Comparison of ENCODE assay signal across 26 cellular contexts in genomic region chr3:112362221-112362620, GRCh38. TPM values are rescaled to one million over a fixed set of nuclear protein-coding genes. Genes with fewer than 3 reads are reported as not detected.
DNase-seq lines count a peak whose midpoint lies in the region; ATAC-seq, FAIRE-seq and TF ChIP-seq lines count a peak whose summit lies in the region.
"Had no signal": no experiment of that assay in that cellular context is flagged by ENCODE, and none has a peak within 500 bp of the region (broad histone marks: within the 10 kb centered on the region; RNA-seq: fewer than 3 reads in every experiment).

No MANE protein-coding gene starts in this region.

- H3K4me1 ChIP-seq in ascending aorta, result peaks cover 8 to 52% of the 10 kb centered on the region in 2 donors
- peaks cover 43% of the 10 kb centered on the region for H3K4me1 ChIP-seq in GM12878 (ENCODE audit: control insufficient read depth, insufficient read depth, low read length)
- H3K4me1 ChIP-seq in right cardiac atrium (ENCODE audit: control insufficient read depth, insufficient read depth, low read length), result peaks cover 5% of the 10 kb centered on the region
- peaks cover 34 to 83% of the 10 kb centered on the region in 2 donors for H3K4me1 ChIP-seq in thoracic aorta (ENCODE audit: control insufficient read depth in 1 of 2, low read depth in 2 of 2)
- H3K4me1 ChIP-seq: SJSA1 had no signal

- H3K4me3 ChIP-seq in ascending aorta (no peak overlapping the region), GM12878 (no peak overlapping the region), right cardiac atrium (ENCODE audit: low read length) (peak overlapping the region; percentile 41), thoracic aorta (no peak overlapping the region)
- H3K4me3 ChIP-seq: GM23338, SJSA1 had no signal

- H4K20me1 ChIP-seq in GM12878 (ENCODE audit: control insufficient read depth, insufficient read depth), result no peaks in the 10 kb centered on the region

- in situ Hi-C loops in GM12878 (cut with MboI), result no loop called here

- no peak for TF ChIP-seq EP300 in GM12878 (IDR thresholded peaks at IDR 0.05; ENCODE audit: borderline replicate concordance in 1 of 2, control insufficient read depth in 1 of 2, low read depth in 2 of 2, low read length in 2 of 2)

- H2AFZ ChIP-seq in GM12878 (ENCODE audit: control insufficient read depth, low read depth, low read length), result no peak overlapping the region
- H2AFZ ChIP-seq: GM23338 had no signal

- RAD21 ChIA-PET in GM12878 (lab: Charles Lee; ENCODE audit: unreplicated experiment), result interaction anchor here (0.7 to 4.9 kb wide), 7 partner anchors 11 to 251 kb away, joined by 3 to 43 read pairs (median 8); partner anchors contain the start of gene CD200

- peaks cover 0 to 10% of the 10 kb centered on the region in 2 donors for H3K36me3 ChIP-seq in ascending aorta
- H3K36me3 ChIP-seq in GM12878 (ENCODE audit: control insufficient read depth in 2 of 2, insufficient read depth in 2 of 2, low read length in 1 of 2), result peaks cover 0 to 18% of the 10 kb centered on the region in 2 experiments; a peak in 2 of 4 replicates
- H3K36me3 ChIP-seq in thoracic aorta, result no peaks in the 10 kb centered on the region
- H3K36me3 ChIP-seq: SJSA1 had no signal

- no peak for TF ChIP-seq CTCF in ascending aorta (IDR thresholded peaks at IDR 0.05)
- no peak for TF ChIP-seq CTCF in GM12878 (IDR thresholded peaks at IDR 0.05 in 2 of 3, conservative IDR thresholded peaks at IDR 0.05 in 1 of 3; ENCODE audit: control insufficient read depth in 2 of 3, extremely low read depth in 1 of 3, insufficient read depth in 1 of 3, low read depth in 3 of 3, low read length in 3 of 3)
- no peak for TF ChIP-seq CTCF in thoracic aorta (IDR thresholded peaks at IDR 0.05)

- no peak for TF ChIP-seq RAD21 in GM12878 (IDR thresholded peaks at IDR 0.05; ENCODE audit: insufficient read depth, low read depth, low read length)

- no peaks in the 10 kb centered on the region for H3K79me2 ChIP-seq in GM12878 (ENCODE audit: control insufficient read depth, insufficient read depth, low read length)

- H3K4me2 ChIP-seq in GM12878 (ENCODE audit: control insufficient read depth, insufficient read depth), result no peak overlapping the region
- H3K4me2 ChIP-seq: GM23338 had no signal

- H3K27ac ChIP-seq in ascending aorta, result peak overlapping the region; percentile 84 to 89
- H3K27ac ChIP-seq in GM12878 (ENCODE audit: control insufficient read depth, insufficient read depth), result no peak overlapping the region
- H3K27ac ChIP-seq in right cardiac atrium (ENCODE audit: low read length), result no peak overlapping the region
- H3K27ac ChIP-seq in thoracic aorta, result peak overlapping the region; percentile 81 to 87
- H3K27ac ChIP-seq: SJSA1 had no signal

- no peak for FAIRE-seq in GM12878 (lab: Jason Lieb, UNC)

- SMC1A ChIA-PET in GM12878 (lab: Charles Lee; ENCODE audit: uncharacterized antibody, unreplicated experiment), result interaction anchor here (0.6 to 6.7 kb wide), 9 partner anchors 9 to 251 kb away, joined by 3 to 99 read pairs (median 7); partner anchors contain the start of gene CD200

- H3K9ac ChIP-seq in GM12878 (ENCODE audit: control insufficient read depth, insufficient read depth, low read length), result no peak overlapping the region

- no peak for ATAC-seq in GM12878
- ATAC-seq in right cardiac atrium, result no peak
- no peak for ATAC-seq in thoracic aorta (ENCODE audit: insufficient number of reproducible peaks, low FRiP score, low read depth)
- ATAC-seq in HG03469 (IDR thresholded peaks at IDR 0.05; ENCODE audit: unreplicated experiment), result no peak
- no peak for ATAC-seq in GM21737 (IDR thresholded peaks at IDR 0.05; ENCODE audit: unreplicated experiment)
- no peak for ATAC-seq in HG03159 (IDR thresholded peaks at IDR 0.05; ENCODE audit: unreplicated experiment)
- ATAC-seq: GM23338, PC-3 had no signal

- POLR2A ChIA-PET in GM12878 (lab: Charles Lee), result interaction anchor here (0.8 to 2.7 kb wide), 5 partner anchors 11 to 77 kb away, joined by 4 to 12 read pairs (median 5); partner anchors contain the start of gene CD200

- no peaks in the 10 kb centered on the region for H3K27me3 ChIP-seq in ascending aorta
- no peaks in the 10 kb centered on the region for H3K27me3 ChIP-seq in GM12878 (replicated peaks in 1 of 2; ENCODE audit: control insufficient read depth in 2 of 2, insufficient read depth in 2 of 2, low read length in 1 of 2)
- no peaks in the 10 kb centered on the region for H3K27me3 ChIP-seq in right cardiac atrium (ENCODE audit: control insufficient read depth, insufficient read depth)
- H3K27me3 ChIP-seq in thoracic aorta (replicated peaks; ENCODE audit: insufficient read depth), result no peaks in the 10 kb centered on the region
- H3K27me3 ChIP-seq: SJSA1 had no signal

- H3K9me3 ChIP-seq in ascending aorta (no peaks in the 10 kb centered on the region), GM12878 (replicated peaks; ENCODE audit: control insufficient read depth, insufficient read depth, low read length) (no peaks in the 10 kb centered on the region), right cardiac atrium (ENCODE audit: control insufficient read depth, low read length) (no peaks in the 10 kb centered on the region), thoracic aorta (no peaks in the 10 kb centered on the region)
- H3K9me3 ChIP-seq: SJSA1 had no signal

- intact Hi-C loops in ascending aorta (cut with DNase I), result loop anchor here (5.0 kb wide), 1 partner anchor 50 kb away; no protein-coding TSS in a partner anchor
- intact Hi-C loops in GM12878 (cut with micrococcal nuclease; ENCODE audit: unreplicated experiment), result no loop called here
- intact Hi-C loops in right cardiac atrium (cut with DNase I), result no loop called here

- TF ChIP-seq POLR2A in GM12878 (IDR thresholded peaks at IDR 0.05; ENCODE audit: low read depth, low read length), result no peak

- TSS peak; percentile 22 for BruUV-seq in GM12878 (replicated peaks; lab: Mats Ljungman, UMichigan)

- CTCF ChIA-PET in GM12878 (lab: Yijun Ruan, JAX), result interaction anchor here (0.8 to 3.7 kb wide), 5 partner anchors 10 to 169 kb away, joined by 3 to 31 read pairs (median 4); no protein-coding TSS in a partner anchor

- 96% methylated on average over 2 of the region's 2 CpGs for WGBS in GM12878 (ENCODE audit: insufficient coverage, insufficient replicate concordance, low lambda C conversion rate, missing lambda C conversion rate)
- WGBS in right cardiac atrium, result 69% methylated on average over 2 of the region's 2 CpGs

- DNase-seq in ascending aorta (ENCODE audit: low spot score in 2 of 2), result no peak
- DNase-seq in GM12878 (ENCODE audit: low read depth, low spot score), result no peak
- no peak for DNase-seq in right cardiac atrium
- DNase-seq in thoracic aorta (ENCODE audit: low spot score), result no peak
- DNase-seq: C1 segment of cervical spinal cord; CD4-positive, alpha-beta memory T cell; COR-L47; DMS53; H9; IMR-90; KG1; MM.1S; NCI-H2029; NCI-H446; NCI-H524 treated with DMSO at 0.1 percent for 48 hours; NCI-H82; NK-92 treated with Interleukin-12 subunit alpha and Interleukin-12 subunit beta, amount 100 ng/mL, for 24 hours; PC-3 had no signal

TF ChIP-seq in GM12878, 131 proteins besides CTCF, POLR2A, EP300 and RAD21 (continues in another document):
- no peak for TF ChIP-seq CHD1 (IDR thresholded peaks at IDR 0.05; ENCODE audit: low read depth, low read length)
- TF ChIP-seq FOXK2 (IDR thresholded peaks at IDR 0.05), result no peak
- TF ChIP-seq ZNF24 (IDR thresholded peaks at IDR 0.05), result no peak
- no peak for TF ChIP-seq ZNF384 (IDR thresholded peaks at IDR 0.05; ENCODE audit: borderline replicate concordance, low read depth, low read length)
- no peak for TF ChIP-seq SUPT20H (IDR thresholded peaks at IDR 0.05; ENCODE audit: borderline replicate concordance, control insufficient read depth, low read depth, low read length)
- no peak for TF ChIP-seq IRF3 (IDR thresholded peaks at IDR 0.05)
- TF ChIP-seq USF2 (IDR thresholded peaks at IDR 0.05; ENCODE audit: borderline replicate concordance, low read depth, low read length), result no peak
- no peak for TF ChIP-seq YBX1 (IDR thresholded peaks at IDR 0.05)

RNA-seq across cellular contexts. Expression of gene CD200, which starts 29.3 kb away (rescaled TPM):
- 3.6 TPM for total RNA-seq in ascending aorta
- 63.1 and 64.4 TPM in 2 replicates for total RNA-seq in GM12878 (2013; cell fraction: nucleolus; rRNA removed)
- total RNA-seq in GM12878 (2014; rRNA removed), result 21.2 and 24.3 TPM in 2 replicates
- total RNA-seq in GM12878 (2014; rRNA removed; fragmentation: Illumina TruSeq; extraction: Trizol), result 28.0 and 29.5 TPM in 2 replicates
- 27.8 and 29.2 TPM in 2 replicates for total RNA-seq in GM12878 (2021)
- polyA plus RNA-seq in GM12878 (2011; ENCODE audit: low read depth), result 9.9 TPM
- polyA plus RNA-seq in GM12878 (2011; rRNA removed), result 84.3 and 97.3 TPM in 2 replicates
- polyA plus RNA-seq in GM12878 (2011; cell fraction: cytosol; rRNA removed), result 56.1 and 67.4 TPM in 2 replicates
- polyA plus RNA-seq in GM12878 (2011; cell fraction: nucleus; rRNA removed), result 48.3 and 66.3 TPM in 2 replicates
- polyA plus RNA-seq in GM12878 (2012), result 13.9 and 25.9 TPM in 2 replicates
- polyA plus RNA-seq in GM12878 (2014; fragmentation: Illumina TruSeq; extraction: Trizol), result 51.2 and 65.2 TPM in 2 replicates
- polyA plus RNA-seq in GM12878 (2014; fragmentation: Nextera tagmentation; extraction: Ambion mirVana), result 10 to 100 TPM; 39.8 to 44.0 TPM
- 25.1 and 31.8 TPM in 2 replicates for polyA plus RNA-seq in GM12878 (2014; rRNA removed)
- polyA plus RNA-seq in GM12878 (2016; fragmentation: Nextera tagmentation; extraction: Ambion mirVana), result 10 to 100 TPM; 31.0 to 34.5 TPM
- polyA minus RNA-seq in GM12878 (2011; rRNA and poly(A)+ RNA removed), result 60.8 and 70.1 TPM in 2 replicates
- 17.0 and 17.4 TPM in 2 replicates for polyA minus RNA-seq in GM12878 (2011; cell fraction: cytosol; rRNA and poly(A)+ RNA removed)
- 26.0 and 37.7 TPM in 2 replicates for polyA minus RNA-seq in GM12878 (2011; cell fraction: nucleus; rRNA and poly(A)+ RNA removed)
- total RNA-seq in right cardiac atrium, result 1 to 10 TPM; 2.8 to 4.5 (median 3.6) TPM
- polyA plus RNA-seq in right cardiac atrium, result 4.0 TPM
- total RNA-seq in thoracic aorta, result 10 to 100 TPM; 22.5 to 42.2 TPM
- total RNA-seq: A673, Daoy, G401, PC-3, SJSA1 had no signal

Comparison
In these comparisons a context has a peak if more than half of its experiments do, and no peak if none do; other contexts are left out.
1. H3K27ac ChIP-seq: peak in ascending aorta (2 of 2) and thoracic aorta (2 of 2); none in GM12878 (single experiment) and right cardiac atrium (single experiment).